Comparison of ENCODE assay signal across 1 cellular context in the genomic region with DNA sequence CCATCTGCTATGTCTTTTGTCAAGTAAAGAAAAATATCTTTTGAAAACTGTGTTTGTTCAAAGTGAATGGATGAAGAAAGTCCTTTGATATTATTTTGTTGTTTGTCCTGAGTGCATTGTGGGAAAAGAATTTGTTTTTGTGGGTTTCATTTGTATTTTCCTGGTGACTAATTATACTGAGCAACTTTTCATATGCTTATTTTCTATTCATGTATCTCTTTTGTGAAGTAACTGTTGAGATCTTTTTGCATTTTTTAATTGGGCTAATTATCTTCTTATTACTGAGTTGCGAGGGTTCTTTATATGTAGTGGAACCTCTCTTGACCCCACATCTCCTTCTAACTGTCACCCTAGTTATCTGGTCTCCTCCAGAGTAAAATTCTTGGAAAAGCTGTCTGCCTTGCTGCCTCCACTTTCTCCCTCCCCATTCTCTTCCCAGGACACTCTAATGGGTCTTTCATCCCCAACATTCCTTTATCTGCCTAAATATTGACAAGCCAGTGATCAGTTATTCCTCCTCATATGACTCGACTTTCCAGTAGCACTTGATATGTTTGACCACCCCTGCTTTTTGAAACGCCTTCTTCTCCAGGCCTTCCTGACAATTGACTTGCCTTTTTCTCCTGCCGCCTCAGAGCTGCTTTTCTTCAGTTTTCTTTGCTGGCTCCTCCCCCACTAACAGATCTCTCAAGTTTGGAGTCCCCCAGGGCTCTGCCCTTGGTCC.
TF ChIP-seq lines count a peak whose summit lies in the region.

No MANE protein-coding gene starts in this region.

TF ChIP-seq in K562, 482 proteins besides CTCF, POLR2A, EP300 and RAD21 (continues in another document):
- TF ChIP-seq GATAD2A (IDR thresholded peaks at IDR 0.05) (peak; percentile 63; the same call in 1 of the 2 replicates), CBX8 (IDR thresholded peaks at IDR 0.05; ENCODE audit: borderline replicate concordance, extremely low read depth, low read depth, low read length, poor library complexity, severe bottlenecking) (no peak), NR2C1 (IDR thresholded peaks at IDR 0.05) (no peak), NR2C1 (tag; IDR thresholded peaks at IDR 0.05) (peak; percentile 21; the same call in 1 of the 2 replicates), BMI1 (IDR thresholded peaks at IDR 0.05; ENCODE audit: low read length) (no peak), TRIM24 (IDR thresholded peaks at IDR 0.05) (peak in 1 of 2 experiments; percentile 46; a peak in 1 of 4 replicates), POLR2B (IDR thresholded peaks at IDR 0.05; ENCODE audit: low read depth, partially characterized antibody) (peak; percentile 39), POLR3A (IDR thresholded peaks at IDR 0.05; ENCODE audit: borderline replicate concordance, extremely low read depth, insufficient read depth, insufficient read length) (no peak), KDM1A (IDR thresholded peaks at IDR 0.05) (no peak), SMARCA5 (IDR thresholded peaks at IDR 0.05) (no peak), MEIS2 (IDR thresholded peaks at IDR 0.05; ENCODE audit: partially characterized antibody) (peak; percentile 6), TAF9B (IDR thresholded peaks at IDR 0.05; ENCODE audit: partially characterized antibody) (peak; percentile 37), BCOR (IDR thresholded peaks at IDR 0.05) (0 out of 2 replicates have a peak, but pooled peaks have one; percentile 17), CXXC5 (CRISPR knock-in tag; IDR thresholded peaks at IDR 0.05) (peak; percentile 32), ARID1B (IDR thresholded peaks at IDR 0.05) (peak; percentile 85), HDAC1 (IDR thresholded peaks at IDR 0.05) (peak in 1 of 2 experiments; percentile 58; a peak in 1 of 4 replicates), NFRKB (IDR thresholded peaks at IDR 0.05; ENCODE audit: low read depth) (peak; percentile 58; the same call in 1 of the 2 replicates), POLR2H (tag; IDR thresholded peaks at IDR 0.05; ENCODE audit: low read depth) (peak; percentile 33; the same call in 1 of the 2 replicates), POLR2AphosphoS5 (IDR thresholded peaks at IDR 0.05; ENCODE audit: control insufficient read depth, insufficient read depth, low read depth, low read length) (no peak), ZNF77 (CRISPR knock-in tag; IDR thresholded peaks at IDR 0.05) (no peak), SAFB (IDR thresholded peaks at IDR 0.05; ENCODE audit: borderline replicate concordance, low read depth, low read length) (no peak), NCOA6 (IDR thresholded peaks at IDR 0.05) (0 out of 2 replicates have a peak, but pooled peaks have one; percentile 37), CREB1 (IDR thresholded peaks at IDR 0.05) (no peak), CREB1 (CRISPR knock-in tag; IDR thresholded peaks at IDR 0.05) (no peak), NR3C1 (CRISPR knock-in tag; IDR thresholded peaks at IDR 0.05) (no peak), PML (IDR thresholded peaks at IDR 0.05; ENCODE audit: low read length) (no peak), NEUROD1 (IDR thresholded peaks at IDR 0.05; ENCODE audit: borderline replicate concordance, low read depth, low read length, partially characterized antibody) (no peak), OTX1 (CRISPR knock-in tag; IDR thresholded peaks at IDR 0.05) (no peak), SRF (CRISPR knock-in tag; IDR thresholded peaks at IDR 0.05) (no peak), ZNF75A (CRISPR knock-in tag; IDR thresholded peaks at IDR 0.05) (no peak), MED1 (CRISPR knock-in tag; IDR thresholded peaks at IDR 0.05; ENCODE audit: borderline replicate concordance) (no peak), POLR3G (IDR thresholded peaks at IDR 0.05; ENCODE audit: extremely low read depth, insufficient read length, insufficient replicate concordance) (no peak)
- TF ChIP-seq, protein P1, sequence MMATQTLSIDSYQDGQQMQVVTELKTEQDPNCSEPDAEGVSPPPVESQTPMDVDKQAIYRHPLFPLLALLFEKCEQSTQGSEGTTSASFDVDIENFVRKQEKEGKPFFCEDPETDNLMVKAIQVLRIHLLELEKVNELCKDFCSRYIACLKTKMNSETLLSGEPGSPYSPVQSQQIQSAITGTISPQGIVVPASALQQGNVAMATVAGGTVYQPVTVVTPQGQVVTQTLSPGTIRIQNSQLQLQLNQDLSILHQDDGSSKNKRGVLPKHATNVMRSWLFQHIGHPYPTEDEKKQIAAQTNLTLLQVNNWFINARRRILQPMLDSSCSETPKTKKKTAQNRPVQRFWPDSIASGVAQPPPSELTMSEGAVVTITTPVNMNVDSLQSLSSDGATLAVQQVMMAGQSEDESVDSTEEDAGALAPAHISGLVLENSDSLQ (IDR thresholded peaks at IDR 0.05) = peak; percentile 64
- TF ChIP-seq, protein P2, sequence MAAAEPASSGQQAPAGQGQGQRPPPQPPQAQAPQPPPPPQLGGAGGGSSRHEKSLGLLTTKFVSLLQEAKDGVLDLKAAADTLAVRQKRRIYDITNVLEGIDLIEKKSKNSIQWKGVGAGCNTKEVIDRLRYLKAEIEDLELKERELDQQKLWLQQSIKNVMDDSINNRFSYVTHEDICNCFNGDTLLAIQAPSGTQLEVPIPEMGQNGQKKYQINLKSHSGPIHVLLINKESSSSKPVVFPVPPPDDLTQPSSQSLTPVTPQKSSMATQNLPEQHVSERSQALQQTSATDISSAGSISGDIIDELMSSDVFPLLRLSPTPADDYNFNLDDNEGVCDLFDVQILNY (CRISPR knock-in tag; IDR thresholded peaks at IDR 0.05) = no peak
- TF ChIP-seq, protein P3, sequence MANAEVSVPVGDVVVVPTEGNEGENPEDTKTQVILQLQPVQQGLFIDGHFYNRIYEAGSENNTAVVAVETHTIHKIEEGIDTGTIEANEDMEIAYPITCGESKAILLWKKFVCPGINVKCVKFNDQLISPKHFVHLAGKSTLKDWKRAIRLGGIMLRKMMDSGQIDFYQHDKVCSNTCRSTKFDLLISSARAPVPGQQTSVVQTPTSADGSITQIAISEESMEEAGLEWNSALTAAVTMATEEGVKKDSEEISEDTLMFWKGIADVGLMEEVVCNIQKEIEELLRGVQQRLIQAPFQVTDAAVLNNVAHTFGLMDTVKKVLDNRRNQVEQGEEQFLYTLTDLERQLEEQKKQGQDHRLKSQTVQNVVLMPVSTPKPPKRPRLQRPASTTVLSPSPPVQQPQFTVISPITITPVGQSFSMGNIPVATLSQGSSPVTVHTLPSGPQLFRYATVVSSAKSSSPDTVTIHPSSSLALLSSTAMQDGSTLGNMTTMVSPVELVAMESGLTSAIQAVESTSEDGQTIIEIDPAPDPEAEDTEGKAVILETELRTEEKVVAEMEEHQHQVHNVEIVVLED (CRISPR knock-in tag; IDR thresholded peaks at IDR 0.05) = no peak
- TF ChIP-seq, protein P4, sequence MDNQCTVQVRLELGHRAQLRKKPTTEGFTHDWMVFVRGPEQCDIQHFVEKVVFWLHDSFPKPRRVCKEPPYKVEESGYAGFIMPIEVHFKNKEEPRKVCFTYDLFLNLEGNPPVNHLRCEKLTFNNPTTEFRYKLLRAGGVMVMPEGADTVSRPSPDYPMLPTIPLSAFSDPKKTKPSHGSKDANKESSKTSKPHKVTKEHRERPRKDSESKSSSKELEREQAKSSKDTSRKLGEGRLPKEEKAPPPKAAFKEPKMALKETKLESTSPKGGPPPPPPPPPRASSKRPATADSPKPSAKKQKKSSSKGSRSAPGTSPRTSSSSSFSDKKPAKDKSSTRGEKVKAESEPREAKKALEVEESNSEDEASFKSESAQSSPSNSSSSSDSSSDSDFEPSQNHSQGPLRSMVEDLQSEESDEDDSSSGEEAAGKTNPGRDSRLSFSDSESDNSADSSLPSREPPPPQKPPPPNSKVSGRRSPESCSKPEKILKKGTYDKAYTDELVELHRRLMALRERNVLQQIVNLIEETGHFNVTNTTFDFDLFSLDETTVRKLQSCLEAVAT (IDR thresholded peaks at IDR 0.05) = peak in 1 of 2 experiments; percentile 40; a peak in 1 of 4 replicates
- TF ChIP-seq, protein P5, sequence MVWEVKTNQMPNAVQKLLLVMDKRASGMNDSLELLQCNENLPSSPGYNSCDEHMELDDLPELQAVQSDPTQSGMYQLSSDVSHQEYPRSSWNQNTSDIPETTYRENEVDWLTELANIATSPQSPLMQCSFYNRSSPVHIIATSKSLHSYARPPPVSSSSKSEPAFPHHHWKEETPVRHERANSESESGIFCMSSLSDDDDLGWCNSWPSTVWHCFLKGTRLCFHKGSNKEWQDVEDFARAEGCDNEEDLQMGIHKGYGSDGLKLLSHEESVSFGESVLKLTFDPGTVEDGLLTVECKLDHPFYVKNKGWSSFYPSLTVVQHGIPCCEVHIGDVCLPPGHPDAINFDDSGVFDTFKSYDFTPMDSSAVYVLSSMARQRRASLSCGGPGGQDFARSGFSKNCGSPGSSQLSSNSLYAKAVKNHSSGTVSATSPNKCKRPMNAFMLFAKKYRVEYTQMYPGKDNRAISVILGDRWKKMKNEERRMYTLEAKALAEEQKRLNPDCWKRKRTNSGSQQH (CRISPR knock-in tag; IDR thresholded peaks at IDR 0.05) = no peak
- TF ChIP-seq, protein P6, sequence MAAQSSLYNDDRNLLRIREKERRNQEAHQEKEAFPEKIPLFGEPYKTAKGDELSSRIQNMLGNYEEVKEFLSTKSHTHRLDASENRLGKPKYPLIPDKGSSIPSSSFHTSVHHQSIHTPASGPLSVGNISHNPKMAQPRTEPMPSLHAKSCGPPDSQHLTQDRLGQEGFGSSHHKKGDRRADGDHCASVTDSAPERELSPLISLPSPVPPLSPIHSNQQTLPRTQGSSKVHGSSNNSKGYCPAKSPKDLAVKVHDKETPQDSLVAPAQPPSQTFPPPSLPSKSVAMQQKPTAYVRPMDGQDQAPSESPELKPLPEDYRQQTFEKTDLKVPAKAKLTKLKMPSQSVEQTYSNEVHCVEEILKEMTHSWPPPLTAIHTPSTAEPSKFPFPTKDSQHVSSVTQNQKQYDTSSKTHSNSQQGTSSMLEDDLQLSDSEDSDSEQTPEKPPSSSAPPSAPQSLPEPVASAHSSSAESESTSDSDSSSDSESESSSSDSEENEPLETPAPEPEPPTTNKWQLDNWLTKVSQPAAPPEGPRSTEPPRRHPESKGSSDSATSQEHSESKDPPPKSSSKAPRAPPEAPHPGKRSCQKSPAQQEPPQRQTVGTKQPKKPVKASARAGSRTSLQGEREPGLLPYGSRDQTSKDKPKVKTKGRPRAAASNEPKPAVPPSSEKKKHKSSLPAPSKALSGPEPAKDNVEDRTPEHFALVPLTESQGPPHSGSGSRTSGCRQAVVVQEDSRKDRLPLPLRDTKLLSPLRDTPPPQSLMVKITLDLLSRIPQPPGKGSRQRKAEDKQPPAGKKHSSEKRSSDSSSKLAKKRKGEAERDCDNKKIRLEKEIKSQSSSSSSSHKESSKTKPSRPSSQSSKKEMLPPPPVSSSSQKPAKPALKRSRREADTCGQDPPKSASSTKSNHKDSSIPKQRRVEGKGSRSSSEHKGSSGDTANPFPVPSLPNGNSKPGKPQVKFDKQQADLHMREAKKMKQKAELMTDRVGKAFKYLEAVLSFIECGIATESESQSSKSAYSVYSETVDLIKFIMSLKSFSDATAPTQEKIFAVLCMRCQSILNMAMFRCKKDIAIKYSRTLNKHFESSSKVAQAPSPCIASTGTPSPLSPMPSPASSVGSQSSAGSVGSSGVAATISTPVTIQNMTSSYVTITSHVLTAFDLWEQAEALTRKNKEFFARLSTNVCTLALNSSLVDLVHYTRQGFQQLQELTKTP (IDR thresholded peaks at IDR 0.05; ENCODE audit: low read depth in 1 of 2, partially characterized antibody in 2 of 2) = peak in 1 of 2 experiments; percentile 65
- TF ChIP-seq, protein P7, sequence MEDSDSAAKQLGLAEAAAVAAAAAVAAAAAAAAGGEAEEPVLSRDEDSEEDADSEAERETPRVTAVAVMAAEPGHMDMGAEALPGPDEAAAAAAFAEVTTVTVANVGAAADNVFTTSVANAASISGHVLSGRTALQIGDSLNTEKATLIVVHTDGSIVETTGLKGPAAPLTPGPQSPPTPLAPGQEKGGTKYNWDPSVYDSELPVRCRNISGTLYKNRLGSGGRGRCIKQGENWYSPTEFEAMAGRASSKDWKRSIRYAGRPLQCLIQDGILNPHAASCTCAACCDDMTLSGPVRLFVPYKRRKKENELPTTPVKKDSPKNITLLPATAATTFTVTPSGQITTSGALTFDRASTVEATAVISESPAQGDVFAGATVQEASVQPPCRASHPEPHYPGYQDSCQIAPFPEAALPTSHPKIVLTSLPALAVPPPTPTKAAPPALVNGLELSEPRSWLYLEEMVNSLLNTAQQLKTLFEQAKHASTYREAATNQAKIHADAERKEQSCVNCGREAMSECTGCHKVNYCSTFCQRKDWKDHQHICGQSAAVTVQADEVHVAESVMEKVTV (CRISPR knock-in tag; IDR thresholded peaks at IDR 0.05) = 0 out of 2 replicates have a peak, but pooled peaks have one; percentile 9
- TF ChIP-seq, protein P8, sequence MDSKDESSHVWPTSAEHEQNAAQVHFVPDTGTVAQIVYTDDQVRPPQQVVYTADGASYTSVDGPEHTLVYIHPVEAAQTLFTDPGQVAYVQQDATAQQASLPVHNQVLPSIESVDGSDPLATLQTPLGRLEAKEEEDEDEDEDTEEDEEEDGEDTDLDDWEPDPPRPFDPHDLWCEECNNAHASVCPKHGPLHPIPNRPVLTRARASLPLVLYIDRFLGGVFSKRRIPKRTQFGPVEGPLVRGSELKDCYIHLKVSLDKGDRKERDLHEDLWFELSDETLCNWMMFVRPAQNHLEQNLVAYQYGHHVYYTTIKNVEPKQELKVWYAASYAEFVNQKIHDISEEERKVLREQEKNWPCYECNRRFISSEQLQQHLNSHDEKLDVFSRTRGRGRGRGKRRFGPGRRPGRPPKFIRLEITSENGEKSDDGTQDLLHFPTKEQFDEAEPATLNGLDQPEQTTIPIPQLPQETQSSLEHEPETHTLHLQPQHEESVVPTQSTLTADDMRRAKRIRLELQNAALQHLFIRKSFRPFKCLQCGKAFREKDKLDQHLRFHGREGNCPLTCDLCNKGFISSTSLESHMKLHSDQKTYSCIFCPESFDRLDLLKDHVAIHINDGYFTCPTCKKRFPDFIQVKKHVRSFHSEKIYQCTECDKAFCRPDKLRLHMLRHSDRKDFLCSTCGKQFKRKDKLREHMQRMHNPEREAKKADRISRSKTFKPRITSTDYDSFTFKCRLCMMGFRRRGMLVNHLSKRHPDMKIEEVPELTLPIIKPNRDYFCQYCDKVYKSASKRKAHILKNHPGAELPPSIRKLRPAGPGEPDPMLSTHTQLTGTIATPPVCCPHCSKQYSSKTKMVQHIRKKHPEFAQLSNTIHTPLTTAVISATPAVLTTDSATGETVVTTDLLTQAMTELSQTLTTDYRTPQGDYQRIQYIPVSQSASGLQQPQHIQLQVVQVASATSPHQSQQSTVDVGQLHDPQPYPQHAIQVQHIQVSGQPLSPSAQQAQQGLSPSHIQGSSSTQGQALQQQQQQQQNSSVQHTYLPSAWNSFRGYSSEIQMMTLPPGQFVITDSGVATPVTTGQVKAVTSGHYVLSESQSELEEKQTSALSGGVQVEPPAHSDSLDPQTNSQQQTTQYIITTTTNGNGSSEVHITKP (IDR thresholded peaks at IDR 0.05; ENCODE audit: partially characterized antibody) = peak; percentile 47
